ENCODE assay signal across 20 cellular contexts in genomic region chr17:6994118-6994598, GRCh38. TPM values are rescaled to one million over a fixed set of nuclear protein-coding genes. Genes with fewer than 3 reads are reported as not detected.
"Had no signal": no experiment of that assay in that cellular context is flagged by ENCODE, and none has a peak within 500 bp of the region (broad histone marks: within the 10 kb centered on the region; RNA-seq: fewer than 3 reads in every experiment).

No MANE protein-coding gene starts in this region.

- DNase-seq: activated CD4-positive, alpha-beta T cell treated with anti-CD3 and anti-CD28 coated beads, Interleukin-2, amount 50 U/mL, for 1 hour; activated naive CD4-positive, alpha-beta T cell treated with anti-CD3 and anti-CD28 coated beads, Interleukin-2, amount 10 ng/mL, durations not matched to agents 7 days and 5 days; activated T-cell treated with anti-CD3 and anti-CD28 coated beads for 4 hours; adrenal gland; dorsolateral prefrontal cortex; left lung; mucosa of descending colon; naive thymus-derived CD8-positive, alpha-beta T cell; occipital lobe; stimulated activated CD4-positive, alpha-beta T cell treated with anti-CD3 and anti-CD28 coated beads, Interleukin-15, amount 100 ng/mL, for 24 hours; stimulated activated CD4-positive, alpha-beta T cell treated with anti-CD3 and anti-CD28 coated beads, Interleukin-4, amount 100 ng/mL, for 1 hour; stimulated activated naive B cell treated with anti-CD40 and anti-IgM and Interleukin-4, amounts not matched to agents 10 μg/mL and 1 μg/mL and 100 μg/mL, for 72 hours; T-helper 17 cell; transverse colon had no signal

- H3K4me1 Mint-ChIP-seq: activated naive CD4-positive, alpha-beta T cell treated with anti-CD3 and anti-CD28 coated beads, Interleukin-2, amount 10 ng/mL, durations not matched to agents 7 days and 5 days had no signal

- H3K27ac Mint-ChIP-seq: activated naive CD4-positive, alpha-beta T cell treated with anti-CD3 and anti-CD28 coated beads, Interleukin-2, amount 10 ng/mL, durations not matched to agents 7 days and 5 days; progenitor cell of endocrine pancreas; stimulated activated naive B cell treated with anti-CD40 and anti-IgM and Interleukin-4, amounts not matched to agents 10 μg/mL and 1 μg/mL and 100 μg/mL, for 72 hours had no signal

- H3K9me3 ChIP-seq: adrenal gland, left lung, mucosa of descending colon, right atrium auricular region, transverse colon had no signal

- H3K4me3 ChIP-seq: adrenal gland, dorsolateral prefrontal cortex, left lung, mucosa of descending colon, right atrium auricular region, transverse colon had no signal

- ATAC-seq: activated CD4-positive, CD25-positive, alpha-beta regulatory T cell treated with anti-CD3 and anti-CD28 coated beads, Interleukin-2, amount 50 U/mL, for 24 hours; esophagus mucosa; left lung; mucosa of descending colon; naive thymus-derived CD8-positive, alpha-beta T cell; stimulated activated naive B cell treated with anti-CD40 and anti-IgM and Interleukin-4, amounts not matched to agents 10 μg/mL and 1 μg/mL and 100 μg/mL, for 72 hours; T-helper 17 cell had no signal

- H3K27ac ChIP-seq: adrenal gland, left lung, right atrium auricular region, transverse colon had no signal

- H3K9me3 Mint-ChIP-seq: activated naive CD4-positive, alpha-beta T cell treated with anti-CD3 and anti-CD28 coated beads, Interleukin-2, amount 10 ng/mL, durations not matched to agents 7 days and 5 days; naive thymus-derived CD8-positive, alpha-beta T cell; stimulated activated naive B cell treated with anti-CD40 and anti-IgM and Interleukin-4, amounts not matched to agents 10 μg/mL and 1 μg/mL and 100 μg/mL, for 72 hours had no signal

- H3K4me3 Mint-ChIP-seq: activated naive CD4-positive, alpha-beta T cell treated with anti-CD3 and anti-CD28 coated beads, Interleukin-2, amount 10 ng/mL, durations not matched to agents 7 days and 5 days; naive thymus-derived CD8-positive, alpha-beta T cell; stimulated activated naive B cell treated with anti-CD40 and anti-IgM and Interleukin-4, amounts not matched to agents 10 μg/mL and 1 μg/mL and 100 μg/mL, for 72 hours; T-helper 17 cell had no signal

- H3K27me3 Mint-ChIP-seq: activated naive CD4-positive, alpha-beta T cell treated with anti-CD3 and anti-CD28 coated beads, Interleukin-2, amount 10 ng/mL, durations not matched to agents 7 days and 5 days; naive thymus-derived CD8-positive, alpha-beta T cell; stimulated activated naive B cell treated with anti-CD40 and anti-IgM and Interleukin-4, amounts not matched to agents 10 μg/mL and 1 μg/mL and 100 μg/mL, for 72 hours; T-helper 17 cell had no signal

- H3K27me3 ChIP-seq: adrenal gland, dorsolateral prefrontal cortex, left lung, right atrium auricular region, transverse colon had no signal

RNA-seq across cellular contexts. Expression of gene ALOX12, which starts 1.7 kb away (rescaled TPM):
- total RNA-seq: naive thymus-derived CD8-positive, alpha-beta T cell; occipital lobe; progenitor cell of endocrine pancreas; skeletal muscle tissue; transverse colon had no signal

RNA-seq across cellular contexts. Expression of gene BCL6B, which starts 28.7 kb away (rescaled TPM):
- total RNA-seq: naive thymus-derived CD8-positive, alpha-beta T cell; progenitor cell of endocrine pancreas had no signal
- polyA plus RNA-seq: keratinocyte; naive thymus-derived CD8-positive, alpha-beta T cell had no signal

RNA-seq across cellular contexts. Expression of gene SLC16A11, which starts 49.7 kb away (rescaled TPM):
- total RNA-seq: skeletal muscle tissue had no signal
- polyA plus RNA-seq: keratinocyte had no signal
